ENCODE assay signal across 23 cellular contexts in the genomic region with DNA sequence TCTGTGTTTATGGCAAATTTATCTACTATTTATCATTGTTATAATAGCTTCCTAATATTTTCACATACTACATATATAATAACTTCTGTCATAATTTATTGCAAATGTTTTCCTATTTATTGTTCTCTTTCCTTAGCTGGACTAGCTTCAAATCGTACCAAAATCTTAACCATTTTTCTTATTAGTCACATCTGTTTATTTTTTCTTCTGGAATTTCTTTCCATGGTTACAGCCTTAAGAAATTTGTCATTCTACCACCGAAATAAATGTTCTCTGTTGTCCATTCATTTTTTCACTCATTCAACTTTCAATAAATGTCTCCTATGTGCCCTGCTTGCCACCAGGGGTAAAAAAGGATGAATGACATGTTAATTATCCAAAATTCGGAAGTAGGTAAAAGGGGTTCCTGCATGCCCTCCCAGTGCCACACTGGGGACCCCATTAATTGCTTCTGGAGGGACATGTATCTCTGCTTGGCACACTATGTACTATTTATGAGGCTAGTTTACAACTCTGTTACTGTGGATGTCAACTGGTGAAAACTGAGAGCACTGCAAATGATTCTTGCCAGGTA.
A peak's percentile ranks its signal among the peaks of the same experiment; 100 is the strongest.
DNase-seq lines count a peak whose midpoint lies in the region; FAIRE-seq and TF ChIP-seq lines count a peak whose summit lies in the region.
"Had no signal": no experiment of that assay in that cellular context is flagged by ENCODE, and none has a peak within 500 bp of the region (broad histone marks: within the 10 kb centered on the region; RNA-seq: fewer than 3 reads in every experiment).

No MANE protein-coding gene starts in this region.

- H3K9me3 Mint-ChIP-seq in osteocyte (ENCODE audit: unreplicated experiment): peaks cover 4% of the 10 kb centered on the region
- H3K9me3 Mint-ChIP-seq: central memory CD8-positive, alpha-beta T cell; effector memory CD8-positive, alpha-beta T cell; stimulated activated naive B cell treated with anti-CD40 and anti-IgM and Interleukin-4, amounts not matched to agents 10 μg/mL and 1 μg/mL and 100 μg/mL, for 72 hours had no signal

- no peak overlapping the region for H3K4me3 ChIP-seq in H1 (ENCODE audit: extremely low read depth in 1 of 4, insufficient read depth in 2 of 4, low read depth in 3 of 4, low read length in 4 of 4)
- H3K4me3 ChIP-seq: BLaER1 treated with 17β-estradiol and CSF1 and Interleukin-3, amounts not matched to agents 10 nM and 100 nM; pancreas; right lobe of liver; tibial nerve had no signal

- no peaks in the 10 kb centered on the region for H3K79me1 ChIP-seq in H1 (ENCODE audit: low read depth, low read length)

- CTCF ChIA-PET in H1 (lab: Charles Lee; ENCODE audit: partially characterized antibody): interaction anchor here (1.2 kb wide), 1 partner anchor 11 kb away, joined by 4 read pairs; no protein-coding TSS in a partner anchor

- H3K56ac ChIP-seq in H1 (replicated peaks; ENCODE audit: insufficient read length, low read depth, low read length): no peak overlapping the region

- H3K36me3 Mint-ChIP-seq in osteocyte (ENCODE audit: unreplicated experiment): no peaks in the 10 kb centered on the region

- H3K27me3 ChIP-seq in H1 (replicated peaks in 1 of 4; ENCODE audit: control insufficient read depth in 3 of 4, extremely low read depth in 1 of 4, insufficient read depth in 3 of 4, low read length in 3 of 4): no peaks in the 10 kb centered on the region
- H3K27me3 ChIP-seq: BLaER1 treated with 17β-estradiol and CSF1 and Interleukin-3, amounts not matched to agents 10 nM and 100 nM; right lobe of liver; tibial nerve had no signal

- no peak overlapping the region for H4K5ac ChIP-seq in H1 (ENCODE audit: insufficient read length, low read depth, low read length)

- H3K4me1 ChIP-seq in H1 (replicated peaks in 1 of 4; ENCODE audit: control insufficient read depth in 3 of 4, insufficient read depth in 4 of 4, low read length in 3 of 4): no peaks in the 10 kb centered on the region
- H3K4me1 ChIP-seq: pancreas, right lobe of liver had no signal

- no peak overlapping the region for H2AK5ac ChIP-seq in H1 (ENCODE audit: low read depth, low read length)

- H3K4me3 Mint-ChIP-seq in osteocyte (ENCODE audit: unreplicated experiment): no peak overlapping the region
- H3K4me3 Mint-ChIP-seq: central memory CD8-positive, alpha-beta T cell; effector memory CD8-positive, alpha-beta T cell; stimulated activated naive B cell treated with anti-CD40 and anti-IgM and Interleukin-4, amounts not matched to agents 10 μg/mL and 1 μg/mL and 100 μg/mL, for 72 hours had no signal

- no peak overlapping the region for H3K23ac ChIP-seq in H1 (ENCODE audit: insufficient read length)

- peaks cover 17% of the 10 kb centered on the region for H3K4me1 Mint-ChIP-seq in osteocyte (ENCODE audit: unreplicated experiment)

- H2BK12ac ChIP-seq in H1 (ENCODE audit: low read depth, low read length): no peak overlapping the region

- no peak overlapping the region for H3K27ac ChIP-seq in H1 (ENCODE audit: low read depth, low read length)
- H3K27ac ChIP-seq: BLaER1 treated with 17β-estradiol and CSF1 and Interleukin-3, amounts not matched to agents 10 nM and 100 nM; pancreas; right lobe of liver; tibial nerve had no signal

- no peak overlapping the region for H3K4me2 ChIP-seq in H1 (ENCODE audit: insufficient read depth in 1 of 2, low read depth in 2 of 2, low read length in 2 of 2)
- H3K4me2 ChIP-seq: BLaER1 treated with 17β-estradiol and CSF1 and Interleukin-3, amounts not matched to agents 10 nM and 100 nM had no signal

- H3K9me3 ChIP-seq in H1 (ENCODE audit: insufficient read depth in 2 of 2, low read depth in 1 of 2, low read length in 1 of 2): no peaks in the 10 kb centered on the region
- H3K9me3 ChIP-seq: BLaER1 treated with 17β-estradiol and CSF1 and Interleukin-3, amounts not matched to agents 10 nM and 100 nM; pancreas; right lobe of liver; tibial nerve had no signal

- TF ChIP-seq POLR2A in H1 (IDR thresholded peaks at IDR 0.05; ENCODE audit: control extremely low read depth in 1 of 2, low read depth in 2 of 2, low read length in 2 of 2): no peak

- H4K8ac ChIP-seq in H1 (ENCODE audit: extremely low read depth, insufficient read depth, low read length): no peak overlapping the region

- H3K79me2 ChIP-seq in H1 (ENCODE audit: control insufficient read depth in 1 of 2, insufficient read depth in 2 of 2, low read length in 2 of 2): no peaks in the 10 kb centered on the region

- no peak for TF ChIP-seq RAD21 in H1 (IDR thresholded peaks at IDR 0.05 in 1 of 2, conservative IDR thresholded peaks at IDR 0.05 in 1 of 2; ENCODE audit: low read depth in 2 of 2, low read length in 2 of 2)

- H4K20me1 ChIP-seq in H1 (replicated peaks in 1 of 2; ENCODE audit: control insufficient read depth in 1 of 2, insufficient read depth in 2 of 2, low read length in 2 of 2): peaks cover 0 to 2% of the 10 kb centered on the region in 2 experiments

- H3K18ac ChIP-seq in H1 (ENCODE audit: extremely low read depth, low read length): no peak overlapping the region

- peak overlapping the region; percentile 77 for H3K27ac Mint-ChIP-seq in osteocyte (ENCODE audit: unreplicated experiment)
- H3K27ac Mint-ChIP-seq: stimulated activated naive B cell treated with anti-CD40 and anti-IgM and Interleukin-4, amounts not matched to agents 10 μg/mL and 1 μg/mL and 100 μg/mL, for 72 hours had no signal

- H3K14ac ChIP-seq in H1 (ENCODE audit: insufficient read length): no peak overlapping the region

- H2BK20ac ChIP-seq in H1 (ENCODE audit: low read length): no peak overlapping the region

- H3K23me2 ChIP-seq in H1 (ENCODE audit: low read depth, low read length): no peaks in the 10 kb centered on the region

- TF ChIP-seq CTCF in H1 (IDR thresholded peaks at IDR 0.05; ENCODE audit: control extremely low read depth in 1 of 3, insufficient read depth in 1 of 3, low read depth in 1 of 3, low read length in 3 of 3) (no peak), osteocyte (IDR thresholded peaks at IDR 0.05) (peak; percentile 26)

- peak; percentile 45 for FAIRE-seq in H1 (lab: Jason Lieb, UNC)
- FAIRE-seq: keratinocyte had no signal

- H3K9ac ChIP-seq in H1 (replicated peaks in 1 of 4; ENCODE audit: extremely low read depth in 1 of 4, low read depth in 3 of 4, low read length in 3 of 4): no peak overlapping the region
- H3K9ac ChIP-seq: BLaER1 treated with 17β-estradiol and CSF1 and Interleukin-3, amounts not matched to agents 10 nM and 100 nM had no signal

- no peak overlapping the region for H2BK5ac ChIP-seq in H1 (ENCODE audit: low read depth, low read length)

- no peaks in the 10 kb centered on the region for H3K27me3 Mint-ChIP-seq in osteocyte (ENCODE audit: unreplicated experiment)
- H3K27me3 Mint-ChIP-seq: central memory CD8-positive, alpha-beta T cell; effector memory CD8-positive, alpha-beta T cell had no signal

- H4K91ac ChIP-seq in H1 (replicated peaks; ENCODE audit: insufficient read length, low read length): no peak overlapping the region

- no peak overlapping the region for H3K4ac ChIP-seq in H1 (replicated peaks; ENCODE audit: insufficient read length, low read depth, low read length)

- DNase-seq in COLO829 (ENCODE audit: low spot score): peak; percentile 8
- DNase-seq in RPMI7951 (ENCODE audit: low read depth): peak; percentile 19
- DNase-seq in H1 (ENCODE audit: low read depth in 1 of 2, low spot score in 2 of 2): no peak
- no peak for DNase-seq in osteocyte (ENCODE audit: extremely low spot score, unreplicated experiment)
- DNase-seq in NCI-H128 (lab: John Stamatoyannopoulos, UW; ENCODE audit: unreplicated experiment): no peak
- no peak for DNase-seq in C1 segment of cervical spinal cord (lab: John Stamatoyannopoulos, UW)
- no peak for DNase-seq in COR-L47 (lab: John Stamatoyannopoulos, UW)
- DNase-seq: activated effector memory CD4-positive, alpha-beta T cell treated with anti-CD3 and anti-CD28 coated beads, Interleukin-2, amount 50 U/mL, for 16 hours; amniotic stem cell; DMS53; effector memory CD8-positive, alpha-beta T cell; hippocampal formation; mammary epithelial cell; NCI-H1048; NCI-H524 treated with DMSO at 0.1 percent for 48 hours; pancreas; right lobe of liver; stimulated activated naive B cell treated with anti-CD40 and anti-IgM and Interleukin-4, amounts not matched to agents 10 μg/mL and 1 μg/mL and 100 μg/mL, for 72 hours; T-helper 1 cell had no signal

- POLR2A ChIA-PET in H1 (lab: Charles Lee; ENCODE audit: partially characterized antibody): no interaction called here

- WGBS in H1 (ENCODE audit: extremely low coverage in 1 of 2, insufficient coverage in 1 of 2, insufficient read length in 1 of 2, insufficient replicate concordance in 2 of 2, low coverage in 1 of 2, low lambda C conversion rate in 2 of 2, missing lambda C conversion rate in 1 of 2), 2 experiments: 75% methylated on average over 3 of the region's 3 CpGs; no CpG with 5 or more reads in 1 of the 2 experiments

- no peaks in the 10 kb centered on the region for H3K36me3 ChIP-seq in H1 (ENCODE audit: control insufficient read depth in 2 of 4, insufficient read depth in 4 of 4, low read length in 3 of 4)
- H3K36me3 ChIP-seq: pancreas, right lobe of liver, tibial nerve had no signal

- H2BK120ac ChIP-seq in H1 (replicated peaks; ENCODE audit: low read depth, low read length): no peak overlapping the region

- no peak overlapping the region for H2BK15ac ChIP-seq in H1 (ENCODE audit: low read length)

- H2AFZ ChIP-seq in H1 (ENCODE audit: low read length): no peak overlapping the region

- no peak for TF ChIP-seq EP300 in H1 (IDR thresholded peaks at IDR 0.05; ENCODE audit: borderline replicate concordance in 1 of 2, low read depth in 2 of 2, low read length in 2 of 2)

TF ChIP-seq in H1, 55 proteins besides CTCF, POLR2A, EP300 and RAD21 (continues in another document):
- no peak for TF ChIP-seq BACH1 (IDR thresholded peaks at IDR 0.05; ENCODE audit: low read length)
- no peak for TF ChIP-seq JUND (IDR thresholded peaks at IDR 0.05; ENCODE audit: low read length)
- no peak for TF ChIP-seq EZH2 (IDR thresholded peaks at IDR 0.05; ENCODE audit: low read depth, low read length, severe bottlenecking)
- TF ChIP-seq POLR2AphosphoS5 (IDR thresholded peaks at IDR 0.05; ENCODE audit: low read depth, low read length): no peak

Comparison
In these comparisons a context has a peak if more than half of its experiments do, and no peak if none do; other contexts are left out.
1. DNase-seq: peak in COLO829 (single experiment) and RPMI7951 (single experiment); none in H1 (0 of 2), osteocyte (single experiment), NCI-H128 (single experiment), C1 segment of cervical spinal cord (0 of 14) and COR-L47 (single experiment).